In genomic region chr9:104093162-104093561, GRCh38 we compare ENCODE assay signal across 2 cellular contexts.
TF ChIP-seq lines count a peak whose summit lies in the region.

No MANE protein-coding gene starts in this region.

TF ChIP-seq in HepG2, 621 proteins besides CTCF, POLR2A, EP300 and RAD21 (continued from another document):
- TF ChIP-seq, protein P1, sequence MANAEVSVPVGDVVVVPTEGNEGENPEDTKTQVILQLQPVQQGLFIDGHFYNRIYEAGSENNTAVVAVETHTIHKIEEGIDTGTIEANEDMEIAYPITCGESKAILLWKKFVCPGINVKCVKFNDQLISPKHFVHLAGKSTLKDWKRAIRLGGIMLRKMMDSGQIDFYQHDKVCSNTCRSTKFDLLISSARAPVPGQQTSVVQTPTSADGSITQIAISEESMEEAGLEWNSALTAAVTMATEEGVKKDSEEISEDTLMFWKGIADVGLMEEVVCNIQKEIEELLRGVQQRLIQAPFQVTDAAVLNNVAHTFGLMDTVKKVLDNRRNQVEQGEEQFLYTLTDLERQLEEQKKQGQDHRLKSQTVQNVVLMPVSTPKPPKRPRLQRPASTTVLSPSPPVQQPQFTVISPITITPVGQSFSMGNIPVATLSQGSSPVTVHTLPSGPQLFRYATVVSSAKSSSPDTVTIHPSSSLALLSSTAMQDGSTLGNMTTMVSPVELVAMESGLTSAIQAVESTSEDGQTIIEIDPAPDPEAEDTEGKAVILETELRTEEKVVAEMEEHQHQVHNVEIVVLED (CRISPR knock-in tag; IDR thresholded peaks at IDR 0.05; ENCODE audit: borderline replicate concordance): no peak
- TF ChIP-seq SP1 (IDR thresholded peaks at IDR 0.05) (no peak), SP1 (CRISPR knock-in tag; IDR thresholded peaks at IDR 0.05) (no peak)
- TF ChIP-seq, protein P2, sequence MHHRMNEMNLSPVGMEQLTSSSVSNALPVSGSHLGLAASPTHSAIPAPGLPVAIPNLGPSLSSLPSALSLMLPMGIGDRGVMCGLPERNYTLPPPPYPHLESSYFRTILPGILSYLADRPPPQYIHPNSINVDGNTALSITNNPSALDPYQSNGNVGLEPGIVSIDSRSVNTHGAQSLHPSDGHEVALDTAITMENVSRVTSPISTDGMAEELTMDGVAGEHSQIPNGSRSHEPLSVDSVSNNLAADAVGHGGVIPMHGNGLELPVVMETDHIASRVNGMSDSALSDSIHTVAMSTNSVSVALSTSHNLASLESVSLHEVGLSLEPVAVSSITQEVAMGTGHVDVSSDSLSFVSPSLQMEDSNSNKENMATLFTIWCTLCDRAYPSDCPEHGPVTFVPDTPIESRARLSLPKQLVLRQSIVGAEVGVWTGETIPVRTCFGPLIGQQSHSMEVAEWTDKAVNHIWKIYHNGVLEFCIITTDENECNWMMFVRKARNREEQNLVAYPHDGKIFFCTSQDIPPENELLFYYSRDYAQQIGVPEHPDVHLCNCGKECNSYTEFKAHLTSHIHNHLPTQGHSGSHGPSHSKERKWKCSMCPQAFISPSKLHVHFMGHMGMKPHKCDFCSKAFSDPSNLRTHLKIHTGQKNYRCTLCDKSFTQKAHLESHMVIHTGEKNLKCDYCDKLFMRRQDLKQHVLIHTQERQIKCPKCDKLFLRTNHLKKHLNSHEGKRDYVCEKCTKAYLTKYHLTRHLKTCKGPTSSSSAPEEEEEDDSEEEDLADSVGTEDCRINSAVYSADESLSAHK (CRISPR knock-in tag; IDR thresholded peaks at IDR 0.05; ENCODE audit: borderline replicate concordance): no peak

TF ChIP-seq in HEK293T, 16 proteins besides CTCF, POLR2A, EP300 and RAD21 (continued from another document):
- no peak for TF ChIP-seq ELF4 (IDR thresholded peaks at IDR 0.05)
- no peak for TF ChIP-seq NFRKB (IDR thresholded peaks at IDR 0.05)
- TF ChIP-seq SP1 (IDR thresholded peaks at IDR 0.05): no peak
- no peak for TF ChIP-seq CTBP1 (IDR thresholded peaks at IDR 0.05; ENCODE audit: borderline replicate concordance)
- TF ChIP-seq FOXK2 (IDR thresholded peaks at IDR 0.05): no peak
- no peak for TF ChIP-seq ZNF384 (IDR thresholded peaks at IDR 0.05)
- TF ChIP-seq SUZ12 (IDR thresholded peaks at IDR 0.05): no peak
- no peak for TF ChIP-seq LEF1 (IDR thresholded peaks at IDR 0.05; ENCODE audit: borderline replicate concordance)
- TF ChIP-seq L3MBTL2 (conservative IDR thresholded peaks at IDR 0.05): no peak
- TF ChIP-seq HDGF (IDR thresholded peaks at IDR 0.05; ENCODE audit: borderline replicate concordance): no peak
